1 cellular context compared by ENCODE assay signal in genomic region chr1:24955161-24955560, GRCh38.
TF ChIP-seq lines count a peak whose summit lies in the region.

No MANE protein-coding gene starts in this region.

TF ChIP-seq in K562, 482 proteins besides CTCF, POLR2A, EP300 and RAD21 (continued from another document):
- TF ChIP-seq ETV5 (CRISPR knock-in tag; IDR thresholded peaks at IDR 0.05; ENCODE audit: low read depth) (0 out of 2 replicates have a peak, but pooled peaks have one; percentile 22), ATF3 (IDR thresholded peaks at IDR 0.05) (peak; percentile 40; the same call in 1 of the 2 replicates), ATF3 (CRISPR knock-in tag; conservative IDR thresholded peaks at IDR 0.05) (no peak), NRF1 (conservative IDR thresholded peaks at IDR 0.05 in 1 of 2, IDR thresholded peaks at IDR 0.05 in 1 of 2) (no peak), ZNF589 (CRISPR knock-in tag; IDR thresholded peaks at IDR 0.05; ENCODE audit: low read depth) (peak; percentile 93), ZNF436 (CRISPR knock-in tag; IDR thresholded peaks at IDR 0.05) (no peak), THRB (CRISPR knock-in tag; conservative IDR thresholded peaks at IDR 0.05) (no peak), CCAR2 (IDR thresholded peaks at IDR 0.05; ENCODE audit: low read depth, low read length) (no peak), ZNF175 (CRISPR knock-in tag; IDR thresholded peaks at IDR 0.05; ENCODE audit: low read depth) (peak; percentile 95), FOSL1 (tag; conservative IDR thresholded peaks at IDR 0.05) (peak; percentile 86), FOXP1 (CRISPR knock-in tag; IDR thresholded peaks at IDR 0.05) (no peak), ELF2 (CRISPR knock-in tag; IDR thresholded peaks at IDR 0.05) (no peak), PTBP1 (IDR thresholded peaks at IDR 0.05; ENCODE audit: low read depth, low read length) (no peak), CBFB (CRISPR knock-in tag; IDR thresholded peaks at IDR 0.05) (no peak), ZNF584 (CRISPR knock-in tag; IDR thresholded peaks at IDR 0.05; ENCODE audit: low read depth) (peak; percentile 88), HDAC2 (IDR thresholded peaks at IDR 0.05) (no peak), NEUROD1 (IDR thresholded peaks at IDR 0.05; ENCODE audit: borderline replicate concordance, low read depth, low read length, partially characterized antibody) (no peak), PHF20 (IDR thresholded peaks at IDR 0.05; ENCODE audit: partially characterized antibody) (no peak), ZNF212 (CRISPR knock-in tag; IDR thresholded peaks at IDR 0.05) (no peak), CREB3 (tag; conservative IDR thresholded peaks at IDR 0.05; ENCODE audit: low read depth) (no peak)
